17 cellular contexts compared by ENCODE assay signal in the genomic region with DNA sequence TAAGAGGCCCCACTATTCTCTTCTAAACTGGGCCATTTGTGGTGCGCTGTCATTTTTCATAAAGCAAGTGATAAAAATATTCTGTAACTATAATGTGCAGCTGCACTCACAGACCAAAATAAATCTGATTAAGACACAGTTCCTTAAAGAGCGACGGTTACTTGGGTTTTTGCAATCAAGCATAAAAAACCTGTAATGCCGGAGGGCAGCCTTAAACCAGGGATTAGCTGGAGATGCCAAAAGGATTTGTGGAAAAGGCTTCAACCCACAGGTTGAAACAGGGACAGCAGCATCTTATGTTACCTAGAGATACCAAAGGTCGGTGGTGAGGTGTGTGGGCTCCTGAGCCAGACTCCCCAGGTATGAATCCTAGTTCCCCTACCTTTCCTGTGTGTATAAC. TPM values are rescaled to one million over a fixed set of nuclear protein-coding genes. Genes with fewer than 3 reads are reported as not detected.
"Had no signal": no experiment of that assay in that cellular context is flagged by ENCODE, and none has a peak within 500 bp of the region (broad histone marks: within the 10 kb centered on the region; RNA-seq: fewer than 3 reads in every experiment).

No MANE protein-coding gene starts in this region.

- DNase-seq: IMR-90, Karpas-422, KG1, MM.1S, NCI-H1092 treated with DMSO at 0.1 percent for 48 hours, NCI-H1436 treated with DMSO at 0.1 percent for 48 hours, NCI-H1694, NCI-H187 treated with DMSO at 0.1 percent for 48 hours, NCI-H2029 treated with DMSO at 0.1 percent for 48 hours, NCI-H2171 treated with DMSO at 0.1 percent for 48 hours, NCI-H345, NCI-H446 treated with DMSO at 0.1 percent for 48 hours, NCI-H510A treated with DMSO at 0.1 percent for 48 hours, NCI-H526, Right ventricle myocardium superior, RPMI8226 had no signal

RNA-seq across cellular contexts. Expression of a gene that starts 49.3 kb away (rescaled TPM):
- total RNA-seq: HepG2, IMR-90 had no signal
- polyA plus RNA-seq: HepG2, IMR-90 had no signal
